Comparison of ENCODE assay signal across 31 cellular contexts in the genomic region with DNA sequence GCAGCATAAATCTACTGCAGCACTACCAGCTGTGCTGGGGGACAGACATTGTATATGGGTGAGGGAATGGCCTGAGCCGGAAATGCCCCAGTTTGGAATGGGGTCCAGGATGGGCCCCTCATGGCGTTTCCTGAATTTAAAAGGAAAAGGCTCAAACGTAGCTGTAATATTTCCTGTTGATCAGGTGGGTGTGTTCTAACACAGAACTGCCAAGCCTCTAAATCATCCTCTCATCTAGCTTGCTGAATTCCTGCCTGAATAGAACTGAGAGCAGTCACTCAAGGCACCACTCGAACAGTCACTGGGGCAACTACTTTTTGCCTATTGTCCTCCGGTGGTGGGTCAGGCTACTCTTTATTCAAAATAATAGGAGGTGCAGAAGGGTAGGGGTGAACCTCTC. TPM values are rescaled to one million over a fixed set of nuclear protein-coding genes. Genes with fewer than 3 reads are reported as not detected.
"Had no signal": no experiment of that assay in that cellular context is flagged by ENCODE, and none has a peak within 500 bp of the region (broad histone marks: within the 10 kb centered on the region; RNA-seq: fewer than 3 reads in every experiment).

No MANE protein-coding gene starts in this region.

- H3K4me1 Mint-ChIP-seq: naive thymus-derived CD8-positive, alpha-beta T cell; stimulated activated naive CD8-positive, alpha-beta T cell treated with anti-CD3 and anti-CD28 coated beads, Interleukin-15, amount 100 ng/mL, for 72 hours had no signal

- H3K27ac ChIP-seq: epithelial cell of prostate, gastrocnemius medialis, suprapubic skin, thyroid gland had no signal

- H3K4me1 ChIP-seq: gastrocnemius medialis, thyroid gland, uterus had no signal

- H3K27ac Mint-ChIP-seq: effector memory CD8-positive, alpha-beta T cell; naive thymus-derived CD8-positive, alpha-beta T cell; stimulated activated naive CD8-positive, alpha-beta T cell treated with anti-CD3 and anti-CD28 coated beads, Interleukin-15, amount 100 ng/mL, for 72 hours; type B pancreatic cell had no signal

- H3K4me3 Mint-ChIP-seq: effector memory CD8-positive, alpha-beta T cell; naive thymus-derived CD8-positive, alpha-beta T cell; stimulated activated naive CD8-positive, alpha-beta T cell treated with anti-CD3 and anti-CD28 coated beads, Interleukin-15, amount 100 ng/mL, for 72 hours; type B pancreatic cell had no signal

- ATAC-seq: effector memory CD8-positive, alpha-beta T cell; esophagus mucosa; gastrocnemius medialis; naive thymus-derived CD8-positive, alpha-beta T cell; pancreas; sciatic nerve; stimulated activated naive CD8-positive, alpha-beta T cell treated with anti-CD3 and anti-CD28 coated beads, Interleukin-15, amount 100 ng/mL, for 72 hours had no signal

- H3K9me3 ChIP-seq: gastrocnemius medialis, pancreas, suprapubic skin, thyroid gland, uterus had no signal

- H3K36me3 ChIP-seq: gastrocnemius medialis, pancreas, suprapubic skin, thyroid gland, uterus had no signal

- H3K27me3 ChIP-seq: gastrocnemius medialis, pancreas, suprapubic skin, thyroid gland, uterus had no signal

- H3K27me3 Mint-ChIP-seq: effector memory CD8-positive, alpha-beta T cell; naive thymus-derived CD8-positive, alpha-beta T cell; stimulated activated naive CD8-positive, alpha-beta T cell treated with anti-CD3 and anti-CD28 coated beads, Interleukin-15, amount 100 ng/mL, for 72 hours; type B pancreatic cell had no signal

- H3K4me3 ChIP-seq: gastrocnemius medialis, pancreas, smooth muscle cell, suprapubic skin, thyroid gland, uterus had no signal

- DNase-seq: cerebellar nuclear complex; cortex of kidney; effector memory CD8-positive, alpha-beta T cell; gastrocnemius medialis; head of caudate nucleus; mammary epithelial cell; naive thymus-derived CD8-positive, alpha-beta T cell; occipital lobe; pancreas; stimulated activated CD4-positive, alpha-beta T cell treated with anti-CD3 and anti-CD28 coated beads, Interleukin-12 subunit alpha, Interleukin-12 subunit beta, amount 100 ng/mL, for 4 hours; stimulated activated CD4-positive, alpha-beta T cell treated with anti-CD3 and anti-CD28 coated beads, Interleukin-1b, Interleukin-23, amount 100 ng/mL, for 48 hours; stimulated activated CD4-positive, alpha-beta T cell treated with anti-CD3 and anti-CD28 coated beads, Interleukin-4, amount 100 ng/mL, for 1 hour; stimulated activated CD8-positive, alpha-beta memory T cell treated with anti-CD3 and anti-CD28 coated beads, Interleukin-4, amount 100 ng/mL, for 48 hours; stimulated activated naive CD4-positive, alpha-beta T cell; stimulated activated naive CD8-positive, alpha-beta T cell treated with anti-CD3 and anti-CD28 coated beads, Interleukin-15, amount 100 ng/mL, for 72 hours; thyroid gland; uterus had no signal

RNA-seq across cellular contexts. Expression of gene ADH6, which starts 28.7 kb away (rescaled TPM):
- total RNA-seq: dermis microvascular lymphatic vessel endothelial cell; esophagus mucosa; glomerular endothelial cell; mammary epithelial cell; mesenteric fat pad; myocyte; naive thymus-derived CD8-positive, alpha-beta T cell; occipital lobe; posterior vena cava; pulmonary artery endothelial cell; sciatic nerve; smooth muscle cell had no signal
- polyA plus RNA-seq: keratinocyte; mammary epithelial cell; naive thymus-derived CD8-positive, alpha-beta T cell; neural cell had no signal

RNA-seq across cellular contexts. Expression of gene ADH4, which starts 46.2 kb away (rescaled TPM):
- total RNA-seq: dermis microvascular lymphatic vessel endothelial cell; glomerular endothelial cell; mammary epithelial cell; myocyte; naive thymus-derived CD8-positive, alpha-beta T cell; occipital lobe; pulmonary artery endothelial cell; smooth muscle cell had no signal
- polyA plus RNA-seq: keratinocyte; mammary epithelial cell; naive thymus-derived CD8-positive, alpha-beta T cell; neural cell; smooth muscle cell had no signal
